16 cellular contexts compared by ENCODE assay signal in genomic region chr4:123767801-123768200, GRCh38.
DNase-seq lines count a peak whose midpoint lies in the region; ATAC-seq and TF ChIP-seq lines count a peak whose summit lies in the region.
"Had no signal": no experiment of that assay in that cellular context is flagged by ENCODE, and none has a peak within 500 bp of the region (broad histone marks: within the 10 kb centered on the region; RNA-seq: fewer than 3 reads in every experiment).

No MANE protein-coding gene starts in this region.

- H3K27ac Mint-ChIP-seq in stimulated activated memory B cell treated with anti-CD40 and anti-IgM and Interleukin-4, amounts not matched to agents 10 μg/mL and 1 μg/mL and 100 μg/mL, for 72 hours = no peak overlapping the region
- H3K27ac Mint-ChIP-seq: B cell; CD8-positive, alpha-beta memory T cell had no signal

- H3K9me3 Mint-ChIP-seq in stimulated activated memory B cell treated with anti-CD40 and anti-IgM and Interleukin-4, amounts not matched to agents 10 μg/mL and 1 μg/mL and 100 μg/mL, for 72 hours = peaks cover 6% of the 10 kb centered on the region

- DNase-seq in HCEC 1CT (peak; percentile 25), astrocyte of the spinal cord (ENCODE audit: low read depth, low spot score) (peak; percentile 10), fibroblast of villous mesenchyme (ENCODE audit: low read depth) (peak; percentile 45), NCI-H2227 (lab: John Stamatoyannopoulos, UW; ENCODE audit: unreplicated experiment) (no peak), EL (no peak)
- DNase-seq: CD8-positive, alpha-beta memory T cell; COR-L47; DMS 273 treated with DMSO at 0.1 percent for 48 hours; DND-41; GF-D8; GOT3; H7 had no signal

- no peak overlapping the region for H3K4me3 ChIP-seq in astrocyte of the spinal cord (ENCODE audit: low read depth, low read length)
- H3K4me3 ChIP-seq in fibroblast of villous mesenchyme (ENCODE audit: low read depth, low read length) = no peak overlapping the region
- H3K4me3 ChIP-seq: BLaER1 treated with 17β-estradiol and CSF1 and Interleukin-3, amounts not matched to agents 10 nM and 100 nM had no signal

- no peak for ATAC-seq in stimulated activated memory B cell treated with anti-CD40 and anti-IgM and Interleukin-4, amounts not matched to agents 10 μg/mL and 1 μg/mL and 100 μg/mL, for 72 hours
- ATAC-seq in HG03175 (IDR thresholded peaks at IDR 0.05; ENCODE audit: unreplicated experiment) = no peak

- no peaks in the 10 kb centered on the region for H3K4me1 Mint-ChIP-seq in stimulated activated memory B cell treated with anti-CD40 and anti-IgM and Interleukin-4, amounts not matched to agents 10 μg/mL and 1 μg/mL and 100 μg/mL, for 72 hours
- H3K4me1 Mint-ChIP-seq: B cell; CD8-positive, alpha-beta memory T cell had no signal

- TF ChIP-seq CTCF in astrocyte of the spinal cord (IDR thresholded peaks at IDR 0.05; ENCODE audit: low read depth, low read length) (no peak), fibroblast of villous mesenchyme (IDR thresholded peaks at IDR 0.05; ENCODE audit: insufficient read depth, low read depth, low read length) (no peak)

- H3K36me3 Mint-ChIP-seq in stimulated activated memory B cell treated with anti-CD40 and anti-IgM and Interleukin-4, amounts not matched to agents 10 μg/mL and 1 μg/mL and 100 μg/mL, for 72 hours = no peaks in the 10 kb centered on the region
- H3K36me3 Mint-ChIP-seq: CD8-positive, alpha-beta memory T cell had no signal

- H3K4me3 Mint-ChIP-seq in stimulated activated memory B cell treated with anti-CD40 and anti-IgM and Interleukin-4, amounts not matched to agents 10 μg/mL and 1 μg/mL and 100 μg/mL, for 72 hours = no peak overlapping the region
- H3K4me3 Mint-ChIP-seq: B cell; CD8-positive, alpha-beta memory T cell had no signal

- in situ Hi-C loops in astrocyte of the spinal cord (cut with HindIII; ENCODE audit: low sequenced_read_pairs) = no loop called here

- H3K27me3 Mint-ChIP-seq in stimulated activated memory B cell treated with anti-CD40 and anti-IgM and Interleukin-4, amounts not matched to agents 10 μg/mL and 1 μg/mL and 100 μg/mL, for 72 hours = no peaks in the 10 kb centered on the region

Comparison
In these comparisons a context has a peak if more than half of its experiments do, and no peak if none do; other contexts are left out.
1. DNase-seq: peak in HCEC 1CT (single experiment), astrocyte of the spinal cord (single experiment) and fibroblast of villous mesenchyme (single experiment); none in NCI-H2227 (single experiment) and EL (single experiment).